ENCODE assay signal across 22 cellular contexts in the genomic region with DNA sequence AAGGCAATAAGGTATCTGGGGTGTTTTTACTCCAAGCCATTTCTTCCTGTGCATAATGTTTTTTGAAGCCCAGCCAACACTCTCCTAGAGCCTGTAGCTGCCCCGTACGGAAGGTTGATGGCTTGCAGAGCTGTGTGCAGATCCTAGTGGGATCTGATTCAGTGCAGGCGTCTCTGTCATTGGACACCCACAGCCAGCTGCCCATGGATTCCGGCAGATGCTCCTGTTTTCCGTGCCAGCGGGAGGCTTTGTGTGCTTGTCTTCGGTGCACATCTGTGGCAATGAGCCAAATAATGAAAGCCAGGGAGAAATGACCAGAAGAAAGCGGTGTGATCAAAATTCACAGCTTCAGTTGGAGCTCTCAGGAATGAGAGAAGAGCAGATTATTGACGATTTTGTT.
DNase-seq lines count a peak whose midpoint lies in the region; ATAC-seq and TF ChIP-seq lines count a peak whose summit lies in the region.
"Had no signal": no experiment of that assay in that cellular context is flagged by ENCODE, and none has a peak within 500 bp of the region (broad histone marks: within the 10 kb centered on the region; RNA-seq: fewer than 3 reads in every experiment).

No MANE protein-coding gene starts in this region.

- no peak overlapping the region for H3K4me2 ChIP-seq in SK-N-SH

- no peaks in the 10 kb centered on the region for H3K9me2 ChIP-seq in SK-N-SH

- H4K20me1 ChIP-seq in SK-N-SH (ENCODE audit: insufficient read depth): no peaks in the 10 kb centered on the region

- H3K36me3 ChIP-seq in SK-N-SH (replicated peaks in 1 of 2; ENCODE audit: control insufficient read depth in 1 of 2, insufficient read depth in 2 of 2, low read length in 1 of 2): no peaks in the 10 kb centered on the region
- H3K36me3 ChIP-seq: left lung, uterus had no signal

- POLR2A ChIA-PET in SK-N-SH (lab: Yijun Ruan, JAX): interaction anchor here (0.6 to 1.6 kb wide), 2 partner anchors 40 to 45 kb away, joined by 3 to 5 read pairs; no protein-coding TSS in a partner anchor

- DNase-seq in NCI-H82 (lab: John Stamatoyannopoulos, UW) (peak; percentile 72), NCI-H82 treated with DMSO at 0.1 percent for 48 hours (lab: John Stamatoyannopoulos, UW; ENCODE audit: unreplicated experiment) (no peak), NCI-H345 treated with DMSO at 0.1 percent for 48 hours (lab: John Stamatoyannopoulos, UW; ENCODE audit: unreplicated experiment) (peak; percentile 47), SK-N-SH (peak; percentile 83), nucleus accumbens (lab: John Stamatoyannopoulos, UW) (no peak)
- DNase-seq in NK-92 treated with Interleukin-12 subunit alpha and Interleukin-12 subunit beta, amount 100 ng/mL, for 24 hours (lab: John Stamatoyannopoulos, UW): no peak
- DNase-seq: activated CD8-positive, alpha-beta T cell treated with anti-CD3 and anti-CD28 coated beads, Interleukin-2, amount 10 ng/mL, durations not matched to agents 7 days and 5 days; activated naive CD4-positive, alpha-beta T cell treated with anti-CD3 and anti-CD28 coated beads, Interleukin-2, amount 10 ng/mL, durations not matched to agents 7 days and 5 days; activated T-cell treated with anti-CD3 and anti-CD28 coated beads, Interleukin-2, amount 50 U/mL, for 4 hours; aorta; DND-41; effector memory CD8-positive, alpha-beta T cell; left lung; NCI-H510A; psoas muscle; stimulated activated CD4-positive, alpha-beta T cell treated with anti-CD3 and anti-CD28 coated beads, Interleukin-4, amount 100 ng/mL, for 4 hours; T-helper 9 cell; uterus had no signal

- TF ChIP-seq RAD21 in SK-N-SH (IDR thresholded peaks at IDR 0.05; ENCODE audit: low read length): peak; percentile 30; the same call in 1 of the 2 replicates

- no peak for TF ChIP-seq CTCF in SK-N-SH (IDR thresholded peaks at IDR 0.05)

- no peak overlapping the region for H3K4me3 ChIP-seq in SK-N-SH (ENCODE audit: low read depth in 2 of 2, low read length in 1 of 2)
- H3K4me3 ChIP-seq: left lung, psoas muscle, skin epidermis, uterus had no signal

- H3K27me3 ChIP-seq in SK-N-SH (ENCODE audit: insufficient read depth): no peaks in the 10 kb centered on the region
- H3K27me3 ChIP-seq: left lung, uterus had no signal

- CTCF ChIA-PET in SK-N-SH (lab: Yijun Ruan, JAX): interaction anchor here (0.7 to 1.9 kb wide), 8 partner anchors 11 to 202 kb away, joined by 3 to 6 read pairs (median 3); no protein-coding TSS in a partner anchor

- H2AFZ ChIP-seq in SK-N-SH (ENCODE audit: low read depth): no peak overlapping the region

- WGBS in SK-N-SH (ENCODE audit: low lambda C conversion rate): 6% methylated on average over 9 of the region's 9 CpGs

- TF ChIP-seq EP300 in SK-N-SH (IDR thresholded peaks at IDR 0.05; ENCODE audit: borderline replicate concordance in 1 of 2, low read depth in 1 of 2, low read length in 1 of 2): peak in 1 of 2 experiments; percentile 90; a peak in 2 of 4 replicates

- H3K9ac ChIP-seq in SK-N-SH: no peak overlapping the region

- H3K9me3 ChIP-seq in SK-N-SH: no peaks in the 10 kb centered on the region
- H3K9me3 ChIP-seq: left lung, psoas muscle, uterus had no signal

- H3K79me2 ChIP-seq in SK-N-SH (ENCODE audit: insufficient read depth): no peaks in the 10 kb centered on the region

- no peak for ATAC-seq in HG03521 (IDR thresholded peaks at IDR 0.05; ENCODE audit: unreplicated experiment)
- no peak for ATAC-seq in HG03039 (IDR thresholded peaks at IDR 0.05; ENCODE audit: unreplicated experiment)
- ATAC-seq: activated CD8-positive, alpha-beta T cell treated with anti-CD3 and anti-CD28 coated beads, Interleukin-2, amount 10 ng/mL, durations not matched to agents 7 days and 5 days; activated T-cell treated with anti-CD3 and anti-CD28 coated beads, Interleukin-2, amount 50 U/mL, for 4 hours; effector memory CD8-positive, alpha-beta T cell; left lung; psoas muscle had no signal

- H3K27ac ChIP-seq in SK-N-SH (ENCODE audit: low read depth in 2 of 2, low read length in 1 of 2): peak overlapping the region in 1 of 2 experiments; percentile 81; a peak in 2 of 4 replicates
- H3K27ac ChIP-seq: C4-2B, left lung, psoas muscle, skin epidermis, uterus had no signal

- H3F3A ChIP-seq in SK-N-SH (replicated peaks; ENCODE audit: insufficient read depth): no peaks in the 10 kb centered on the region

- peaks cover 0 to 6% of the 10 kb centered on the region in 2 experiments; a peak in 1 of 4 replicates for H3K4me1 ChIP-seq in SK-N-SH (ENCODE audit: control insufficient read depth in 1 of 2, insufficient read depth in 2 of 2, low read depth in 1 of 2, low read length in 1 of 2)
- H3K4me1 ChIP-seq: left lung, psoas muscle, uterus had no signal

TF ChIP-seq in SK-N-SH, 30 proteins besides CTCF, POLR2A, EP300 and RAD21:
- peak; percentile 39 for TF ChIP-seq TCF12 (IDR thresholded peaks at IDR 0.05)
- no peak for TF ChIP-seq TAF1 (IDR thresholded peaks at IDR 0.05; ENCODE audit: borderline replicate concordance, low read depth, low read length)
- peak; percentile 96 for TF ChIP-seq GATA2 (CRISPR knock-in tag; IDR thresholded peaks at IDR 0.05)
- TF ChIP-seq MXI1 (IDR thresholded peaks at IDR 0.05; ENCODE audit: low read depth, low read length): peak; percentile 67; the same call in 1 of the 2 replicates
- 0 out of 2 replicates have a peak, but pooled peaks have one; percentile 13 for TF ChIP-seq RFX5 (IDR thresholded peaks at IDR 0.05; ENCODE audit: low read length)
- TF ChIP-seq TEAD4 (IDR thresholded peaks at IDR 0.05; ENCODE audit: borderline replicate concordance, insufficient read depth): no peak
- TF ChIP-seq, protein P1, sequence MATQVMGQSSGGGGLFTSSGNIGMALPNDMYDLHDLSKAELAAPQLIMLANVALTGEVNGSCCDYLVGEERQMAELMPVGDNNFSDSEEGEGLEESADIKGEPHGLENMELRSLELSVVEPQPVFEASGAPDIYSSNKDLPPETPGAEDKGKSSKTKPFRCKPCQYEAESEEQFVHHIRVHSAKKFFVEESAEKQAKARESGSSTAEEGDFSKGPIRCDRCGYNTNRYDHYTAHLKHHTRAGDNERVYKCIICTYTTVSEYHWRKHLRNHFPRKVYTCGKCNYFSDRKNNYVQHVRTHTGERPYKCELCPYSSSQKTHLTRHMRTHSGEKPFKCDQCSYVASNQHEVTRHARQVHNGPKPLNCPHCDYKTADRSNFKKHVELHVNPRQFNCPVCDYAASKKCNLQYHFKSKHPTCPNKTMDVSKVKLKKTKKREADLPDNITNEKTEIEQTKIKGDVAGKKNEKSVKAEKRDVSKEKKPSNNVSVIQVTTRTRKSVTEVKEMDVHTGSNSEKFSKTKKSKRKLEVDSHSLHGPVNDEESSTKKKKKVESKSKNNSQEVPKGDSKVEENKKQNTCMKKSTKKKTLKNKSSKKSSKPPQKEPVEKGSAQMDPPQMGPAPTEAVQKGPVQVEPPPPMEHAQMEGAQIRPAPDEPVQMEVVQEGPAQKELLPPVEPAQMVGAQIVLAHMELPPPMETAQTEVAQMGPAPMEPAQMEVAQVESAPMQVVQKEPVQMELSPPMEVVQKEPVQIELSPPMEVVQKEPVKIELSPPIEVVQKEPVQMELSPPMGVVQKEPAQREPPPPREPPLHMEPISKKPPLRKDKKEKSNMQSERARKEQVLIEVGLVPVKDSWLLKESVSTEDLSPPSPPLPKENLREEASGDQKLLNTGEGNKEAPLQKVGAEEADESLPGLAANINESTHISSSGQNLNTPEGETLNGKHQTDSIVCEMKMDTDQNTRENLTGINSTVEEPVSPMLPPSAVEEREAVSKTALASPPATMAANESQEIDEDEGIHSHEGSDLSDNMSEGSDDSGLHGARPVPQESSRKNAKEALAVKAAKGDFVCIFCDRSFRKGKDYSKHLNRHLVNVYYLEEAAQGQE (IDR thresholded peaks at IDR 0.05; ENCODE audit: low read depth, low read length): no peak
- TF ChIP-seq GABPA (IDR thresholded peaks at IDR 0.05; ENCODE audit: low read depth): no peak
- TF ChIP-seq FOXJ3 (CRISPR knock-in tag; IDR thresholded peaks at IDR 0.05): peak; percentile 97
- TF ChIP-seq, protein P2, sequence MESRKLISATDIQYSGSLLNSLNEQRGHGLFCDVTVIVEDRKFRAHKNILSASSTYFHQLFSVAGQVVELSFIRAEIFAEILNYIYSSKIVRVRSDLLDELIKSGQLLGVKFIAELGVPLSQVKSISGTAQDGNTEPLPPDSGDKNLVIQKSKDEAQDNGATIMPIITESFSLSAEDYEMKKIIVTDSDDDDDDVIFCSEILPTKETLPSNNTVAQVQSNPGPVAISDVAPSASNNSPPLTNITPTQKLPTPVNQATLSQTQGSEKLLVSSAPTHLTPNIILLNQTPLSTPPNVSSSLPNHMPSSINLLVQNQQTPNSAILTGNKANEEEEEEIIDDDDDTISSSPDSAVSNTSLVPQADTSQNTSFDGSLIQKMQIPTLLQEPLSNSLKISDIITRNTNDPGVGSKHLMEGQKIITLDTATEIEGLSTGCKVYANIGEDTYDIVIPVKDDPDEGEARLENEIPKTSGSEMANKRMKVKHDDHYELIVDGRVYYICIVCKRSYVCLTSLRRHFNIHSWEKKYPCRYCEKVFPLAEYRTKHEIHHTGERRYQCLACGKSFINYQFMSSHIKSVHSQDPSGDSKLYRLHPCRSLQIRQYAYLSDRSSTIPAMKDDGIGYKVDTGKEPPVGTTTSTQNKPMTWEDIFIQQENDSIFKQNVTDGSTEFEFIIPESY (IDR thresholded peaks at IDR 0.05; ENCODE audit: borderline replicate concordance, low read depth): no peak
- peak; percentile 99 for TF ChIP-seq RCOR1 (IDR thresholded peaks at IDR 0.05; ENCODE audit: low read length)

Comparison
In these comparisons a context has a peak if more than half of its experiments do, and no peak if none do; other contexts are left out.
1. DNase-seq: peak in NCI-H82 (single experiment), NCI-H345 treated with DMSO at 0.1 percent for 48 hours (single experiment) and SK-N-SH (single experiment); none in NCI-H82 treated with DMSO at 0.1 percent for 48 hours (single experiment), NK-92 treated with Interleukin-12 subunit alpha and Interleukin-12 subunit beta, amount 100 ng/mL, for 24 hours (single experiment) and nucleus accumbens (0 of 56).